In the genomic region with DNA sequence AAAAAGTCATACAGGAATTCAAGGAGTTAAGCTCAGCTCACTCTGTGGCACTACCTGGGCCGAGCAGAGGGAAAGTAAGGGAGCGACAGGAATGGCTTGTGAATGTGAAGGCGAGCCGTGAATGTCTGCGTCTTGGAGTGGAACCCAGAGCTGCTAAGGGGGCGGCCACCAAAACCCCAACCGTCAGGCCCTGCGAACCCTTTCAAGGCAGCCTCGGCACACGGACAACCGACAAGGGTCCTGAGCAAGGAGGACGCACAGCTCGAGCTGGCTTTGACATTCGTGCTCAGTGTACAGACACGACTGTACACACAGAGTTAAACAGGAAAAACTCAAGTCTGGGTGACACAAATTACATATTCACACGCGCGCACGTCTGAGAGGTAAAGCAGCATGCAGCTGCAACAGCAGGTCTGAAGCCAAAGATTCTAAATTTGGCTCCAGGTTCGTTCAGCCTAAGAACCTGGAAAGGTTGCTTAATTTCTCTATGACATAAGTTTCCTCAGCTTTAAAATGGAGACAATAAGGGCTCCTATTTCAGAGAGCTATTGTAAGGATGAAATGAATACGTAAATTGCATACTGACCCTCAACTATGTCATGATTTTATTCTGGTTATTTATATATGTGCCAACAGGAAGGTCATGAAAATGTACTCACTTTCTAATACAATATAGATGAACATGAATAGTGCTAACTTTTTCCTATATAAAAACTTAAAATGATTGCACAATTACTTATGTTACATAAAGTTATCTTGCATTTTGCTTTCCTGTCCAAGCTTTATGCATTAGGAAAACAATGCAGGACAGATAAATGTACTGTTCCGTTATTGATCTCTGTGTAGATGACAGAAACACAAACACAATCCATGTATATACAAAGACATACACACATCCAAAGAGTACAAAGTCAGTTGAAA, we compare ENCODE assay signal across 1 cellular context.
TF ChIP-seq lines count a peak whose summit lies in the region.

No MANE protein-coding gene starts in this region.

TF ChIP-seq in IMR-90, 13 proteins besides CTCF, POLR2A, EP300 and RAD21:
- TF ChIP-seq CHD1 (IDR thresholded peaks at IDR 0.05; ENCODE audit: low read depth, low read length): no peak
- peak; percentile 69 for TF ChIP-seq CEBPB (IDR thresholded peaks at IDR 0.05; ENCODE audit: low read depth, low read length)
